ENCODE assay signal across 9 cellular contexts in genomic region chr11:120432056-120433018, GRCh38.
A peak's percentile ranks its signal among the peaks of the same experiment; 100 is the strongest.
DNase-seq lines count a peak whose midpoint lies in the region; ATAC-seq, FAIRE-seq and TF ChIP-seq lines count a peak whose summit lies in the region.
"Had no signal": no experiment of that assay in that cellular context is flagged by ENCODE, and none has a peak within 500 bp of the region (broad histone marks: within the 10 kb centered on the region; RNA-seq: fewer than 3 reads in every experiment).

No MANE protein-coding gene starts in this region.

- no peak overlapping the region for H4K91ac ChIP-seq in H9 (ENCODE audit: insufficient read length, low read depth, low read length)

- H4K5ac ChIP-seq in H9 (ENCODE audit: insufficient read length, low read depth, low read length), result no peak overlapping the region

- H3K23me2 ChIP-seq in H9 (ENCODE audit: insufficient read length, low read depth, low read length, poor library complexity, severe bottlenecking), result no peaks in the 10 kb centered on the region

- peak; percentile 98 for ATAC-seq in activated naive CD8-positive, alpha-beta T cell treated with anti-CD3 and anti-CD28 coated beads, Interleukin-2, amount 50 U/mL, for 24 hours
- ATAC-seq in HG03108 (IDR thresholded peaks at IDR 0.05; ENCODE audit: unreplicated experiment), result no peak

- no peak overlapping the region for H3T11ph ChIP-seq in H9 (ENCODE audit: low read length)

- no peak overlapping the region for H2AFZ ChIP-seq in KMS-11 (ENCODE audit: low read depth)
- H2AFZ ChIP-seq in H9 (ENCODE audit: low read length), result no peak overlapping the region

- intact Hi-C loops in thyroid gland (cut with DNase I), result no loop called here

- no peak for TF ChIP-seq POLR2A in thyroid gland (IDR thresholded peaks at IDR 0.05)

- H3K4me3 ChIP-seq in KMS-11 (IDR thresholded peaks at IDR 0.05; ENCODE audit: insufficient read depth, low read depth, low read length) (no peak overlapping the region), thyroid gland (replicated peaks in 1 of 3) (no peak overlapping the region)

- no peak overlapping the region for H2BK15ac ChIP-seq in H9 (ENCODE audit: low read depth, low read length)

- H3K14ac ChIP-seq in H9 (ENCODE audit: insufficient read depth, low read length), result no peak overlapping the region

- no peaks in the 10 kb centered on the region for H3K9me3 ChIP-seq in thyroid gland
- H3K9me3 ChIP-seq in H9 (ENCODE audit: control insufficient read depth, low read depth, low read length), result no peaks in the 10 kb centered on the region

- no peak overlapping the region for H2AK5ac ChIP-seq in H9 (ENCODE audit: insufficient read length, low read length)

- H3K27me3 ChIP-seq in KMS-11 (ENCODE audit: insufficient read depth, low read depth) (no peaks in the 10 kb centered on the region), thyroid gland (no peaks in the 10 kb centered on the region), H9 (ENCODE audit: insufficient read depth, low read length) (no peaks in the 10 kb centered on the region)

- no peak overlapping the region for H3K4ac ChIP-seq in H9 (ENCODE audit: low read depth, low read length)

- H3K23ac ChIP-seq in H9 (ENCODE audit: insufficient read length, low read depth, low read length), result no peak overlapping the region

- H3K36me3 ChIP-seq in KMS-11 (ENCODE audit: insufficient read depth) (no peaks in the 10 kb centered on the region), thyroid gland (peaks cover 0 to 3% of the 10 kb centered on the region in 2 donors)

- H3K27ac Mint-ChIP-seq in activated naive CD8-positive, alpha-beta T cell treated with anti-CD3 and anti-CD28 coated beads, Interleukin-2, amount 50 U/mL, for 24 hours, result peak overlapping the region; percentile 86
- H3K27ac Mint-ChIP-seq in H9, result peak overlapping the region in 1 of 3 experiments; percentile 8; a peak in 1 of 7 replicates

- H3K4me1 ChIP-seq in KMS-11 (ENCODE audit: low read depth, poor library complexity, severe bottlenecking) (peaks cover 38% of the 10 kb centered on the region), thyroid gland (peaks cover 9 to 18% of the 10 kb centered on the region in 2 donors), H9 (ENCODE audit: insufficient read depth, low read length) (no peaks in the 10 kb centered on the region)

- no peak overlapping the region for H3K9ac ChIP-seq in KMS-11
- no peak overlapping the region for H3K9ac ChIP-seq in H9 (ENCODE audit: extremely low read depth, insufficient read length, low read length)

- 40 to 63% methylated on average over 4 of the region's 4 CpGs for WGBS in thyroid gland, 2 donors
- no CpG with 5 or more reads among the region's 4 CpGs for WGBS in H9 (ENCODE audit: extremely low coverage, insufficient read length, low lambda C conversion rate)

- TF ChIP-seq CTCF in KMS-11 (conservative IDR thresholded peaks at IDR 0.05; ENCODE audit: low read depth, low read length), result no peak
- no peak for TF ChIP-seq CTCF in thyroid gland (IDR thresholded peaks at IDR 0.05)
- TF ChIP-seq CTCF in H9 (conservative IDR thresholded peaks at IDR 0.05), result no peak

- H4K8ac ChIP-seq in H9 (replicated peaks; ENCODE audit: insufficient read length, low read depth, low read length), result no peak overlapping the region

- no peak overlapping the region for H2BK12ac ChIP-seq in H9 (ENCODE audit: insufficient read length, low read depth, low read length)

- H3K4me2 ChIP-seq in KMS-11, result peak overlapping the region; percentile 6; the same call in 1 of the 2 replicates
- H3K4me2 ChIP-seq in H9 (ENCODE audit: insufficient read depth, insufficient read length, low read length), result no peak overlapping the region

- no peak overlapping the region for H2BK5ac ChIP-seq in H9 (ENCODE audit: insufficient read length, low read length)

- no peaks in the 10 kb centered on the region for H3K79me1 ChIP-seq in H9 (ENCODE audit: insufficient read depth, low read depth, low read length, poor library complexity, severe bottlenecking)

- no peaks in the 10 kb centered on the region for H3K27me3 Mint-ChIP-seq in activated naive CD8-positive, alpha-beta T cell treated with anti-CD3 and anti-CD28 coated beads, Interleukin-2, amount 50 U/mL, for 24 hours
- no peaks in the 10 kb centered on the region for H3K27me3 Mint-ChIP-seq in H9 (ENCODE audit: low read depth)

- peak; percentile 98 for FAIRE-seq in islet of Langerhans (lab: Jason Lieb, UNC)

- no peak overlapping the region for H3K56ac ChIP-seq in H9 (ENCODE audit: insufficient read length, low read depth, low read length)

- H2BK120ac ChIP-seq in H9 (ENCODE audit: low read depth, low read length, poor library complexity, severe bottlenecking), result no peak overlapping the region

- H3K36me3 Mint-ChIP-seq in activated naive CD8-positive, alpha-beta T cell treated with anti-CD3 and anti-CD28 coated beads, Interleukin-2, amount 50 U/mL, for 24 hours (ENCODE audit: low read depth), result peaks cover 5% of the 10 kb centered on the region
- peaks cover 0 to 9% (median 0%) of the 10 kb centered on the region in 3 experiments; a peak in 4 of 7 replicates for H3K36me3 Mint-ChIP-seq in H9 (ENCODE audit: insufficient read depth in 1 of 3, low read depth in 3 of 3)

- no peaks in the 10 kb centered on the region for H4K20me1 ChIP-seq in KMS-11 (ENCODE audit: insufficient read depth)
- H4K20me1 ChIP-seq in H9 (ENCODE audit: control insufficient read depth, insufficient read depth, insufficient read length), result no peaks in the 10 kb centered on the region

- H3K18ac ChIP-seq in H9 (ENCODE audit: insufficient read length, low read depth, low read length), result no peak overlapping the region

- peak overlapping the region; percentile 28 for H3K4me3 Mint-ChIP-seq in activated naive CD8-positive, alpha-beta T cell treated with anti-CD3 and anti-CD28 coated beads, Interleukin-2, amount 50 U/mL, for 24 hours
- H3K4me3 Mint-ChIP-seq in H9, result no peak overlapping the region
- H3K4me3 Mint-ChIP-seq: neural crest cell had no signal

- H3K27ac ChIP-seq in KMS-11 (peak overlapping the region; percentile 25; the same call in 1 of the 2 replicates), thyroid gland (peak overlapping the region; percentile 4 to 55 (median 50)), H9 (ENCODE audit: insufficient read length, low read depth, low read length) (no peak overlapping the region)

- H3K4me1 Mint-ChIP-seq in activated naive CD8-positive, alpha-beta T cell treated with anti-CD3 and anti-CD28 coated beads, Interleukin-2, amount 50 U/mL, for 24 hours, result peaks cover 18% of the 10 kb centered on the region
- no peaks in the 10 kb centered on the region for H3K4me1 Mint-ChIP-seq in H9
- H3K4me1 Mint-ChIP-seq: neural crest cell had no signal

- no peak overlapping the region for H2BK20ac ChIP-seq in H9 (ENCODE audit: low read depth, low read length, poor library complexity, severe bottlenecking)

- DNase-seq in GM03348 (ENCODE audit: low spot score) (peak; percentile 86), thyroid gland (no peak), H9 (no peak), NCI-H187 treated with DMSO at 0.1 percent for 48 hours (lab: John Stamatoyannopoulos, UW) (no peak)
- peak; percentile 20 for DNase-seq in activated naive CD8-positive, alpha-beta T cell treated with anti-CD3 and anti-CD28 coated beads, Interleukin-2, amount 50 U/mL, for 24 hours

- H3K9me3 Mint-ChIP-seq in activated naive CD8-positive, alpha-beta T cell treated with anti-CD3 and anti-CD28 coated beads, Interleukin-2, amount 50 U/mL, for 24 hours, result no peaks in the 10 kb centered on the region
- no peaks in the 10 kb centered on the region for H3K9me3 Mint-ChIP-seq in H9
- H3K9me3 Mint-ChIP-seq: neural crest cell had no signal

- peaks cover 5% of the 10 kb centered on the region; the same call in 1 of the 2 replicates for H3K79me2 ChIP-seq in KMS-11 (ENCODE audit: insufficient read depth, low read depth)
- H3K79me2 ChIP-seq in H9 (ENCODE audit: insufficient read depth, low read length), result no peaks in the 10 kb centered on the region

Comparison
In these comparisons a context has a peak if more than half of its experiments do, and no peak if none do; other contexts are left out.
1. DNase-seq: peak in GM03348 (single experiment) and activated naive CD8-positive, alpha-beta T cell treated with anti-CD3 and anti-CD28 coated beads, Interleukin-2, amount 50 U/mL, for 24 hours (single experiment); none in thyroid gland (0 of 2), H9 (single experiment) and NCI-H187 treated with DMSO at 0.1 percent for 48 hours (single experiment).